Comparison of ENCODE assay signal across 8 cellular contexts in genomic region chr13:73060251-73061160, GRCh38. TPM values are rescaled to one million over a fixed set of nuclear protein-coding genes. Genes with fewer than 3 reads are reported as not detected.
DNase-seq lines count a peak whose midpoint lies in the region; ATAC-seq and TF ChIP-seq lines count a peak whose summit lies in the region.

No MANE protein-coding gene starts in this region.

- H3K4me3 Mint-ChIP-seq in activated CD4-positive, alpha-beta memory T cell treated with anti-CD3 and anti-CD28 coated beads for 36 hours, result peak overlapping the region; percentile 72

- peak overlapping the region; percentile 98 for H3K4me2 ChIP-seq in BLaER1

- no peaks in the 10 kb centered on the region for H3K36me3 Mint-ChIP-seq in activated CD4-positive, alpha-beta memory T cell treated with anti-CD3 and anti-CD28 coated beads for 36 hours

- H3K27ac ChIP-seq in BLaER1, result no peak overlapping the region
- H3K27ac ChIP-seq in gastroesophageal sphincter, result peak overlapping the region in 3 of 4 donors; percentile 32 to 87 (median 84)
- H3K27ac ChIP-seq in prostate gland, result peak overlapping the region; percentile 85 to 89

- 7 to 8% methylated on average over 23 to 26 of the region's 26 CpGs for WGBS in gastroesophageal sphincter (ENCODE audit: low coverage in 1 of 2), 2 donors
- WGBS in prostate gland, result 4% methylated on average over 26 of the region's 26 CpGs

- CTCF ChIA-PET in HEK293T (lab: Yijun Ruan, JAX), result interaction anchor here (0.6 to 1.4 kb wide), 5 partner anchors 9 to 355 kb away, joined by 3 to 5 read pairs (median 3); no protein-coding TSS in a partner anchor
- CTCF ChIA-PET in activated CD4-positive, alpha-beta memory T cell treated with anti-CD3 and anti-CD28 coated beads for 36 hours (lab: Charles Lee), result interaction anchor here (0.6 to 0.7 kb wide), 2 partner anchors 245 to 262 kb away, joined by 3 read pairs; no protein-coding TSS in a partner anchor

- no peak for TF ChIP-seq POLR2A in gastroesophageal sphincter (IDR thresholded peaks at IDR 0.05)
- no peak for TF ChIP-seq POLR2A in prostate gland (IDR thresholded peaks at IDR 0.05)

- TF ChIP-seq EP300 in gastroesophageal sphincter (IDR thresholded peaks at IDR 0.05), result no peak

- no peak for ATAC-seq in gastroesophageal sphincter
- ATAC-seq in GM21381 (IDR thresholded peaks at IDR 0.05; ENCODE audit: unreplicated experiment), result no peak
- ATAC-seq in HG03175 (IDR thresholded peaks at IDR 0.05; ENCODE audit: unreplicated experiment), result no peak

- H3K9me3 ChIP-seq in BLaER1 (no peaks in the 10 kb centered on the region), gastroesophageal sphincter (no peaks in the 10 kb centered on the region), prostate gland (no peaks in the 10 kb centered on the region)

- intact Hi-C loops in activated CD4-positive, alpha-beta memory T cell treated with anti-CD3 and anti-CD28 coated beads for 36 hours (cut with micrococcal nuclease), result no loop called here
- intact Hi-C loops in prostate gland (cut with DNase I), result loop anchor here (2.0 kb wide), 1 partner anchor 648 kb away; no protein-coding TSS in a partner anchor

- TF ChIP-seq CTCF in gastroesophageal sphincter (IDR thresholded peaks at IDR 0.05) (no peak), prostate gland (IDR thresholded peaks at IDR 0.05) (peak in 1 of 4 experiments; percentile 17)

- no peak overlapping the region for H3K27ac Mint-ChIP-seq in activated CD4-positive, alpha-beta memory T cell treated with anti-CD3 and anti-CD28 coated beads for 36 hours

- peaks cover 8% of the 10 kb centered on the region; the same call in 1 of the 2 replicates for H3K4me1 ChIP-seq in BLaER1
- peaks cover 0 to 21% (median 4%) of the 10 kb centered on the region in 3 donors for H3K4me1 ChIP-seq in gastroesophageal sphincter
- peaks cover under 1% of the 10 kb centered on the region for H3K4me1 ChIP-seq in prostate gland (replicated peaks)

- H3K4me1 Mint-ChIP-seq in activated CD4-positive, alpha-beta memory T cell treated with anti-CD3 and anti-CD28 coated beads for 36 hours (ENCODE audit: low read depth), result peaks cover 17% of the 10 kb centered on the region

- POLR2A ChIA-PET in HEK293T (lab: Yijun Ruan, JAX), result interaction anchor here (1.3 to 1.8 kb wide), 2 partner anchors 11 to 16 kb away, joined by 5 to 6 read pairs; no protein-coding TSS in a partner anchor
- POLR2A ChIA-PET in activated CD4-positive, alpha-beta memory T cell treated with anti-CD3 and anti-CD28 coated beads for 36 hours (lab: Charles Lee), result interaction anchor here (0.5 to 1.8 kb wide), 2 partner anchors 196 to 695 kb away, joined by 4 to 6 read pairs; no protein-coding TSS in a partner anchor

- H3K4me3 ChIP-seq in BLaER1, result peak overlapping the region; percentile 74; the same call in 1 of the 2 replicates
- H3K4me3 ChIP-seq in gastroesophageal sphincter, result peak overlapping the region; percentile 48 to 85
- peak overlapping the region; percentile 77 to 88 for H3K4me3 ChIP-seq in prostate gland

- H4K20me1 ChIP-seq in BLaER1, result peaks cover 20% of the 10 kb centered on the region

- H3K27me3 Mint-ChIP-seq in activated CD4-positive, alpha-beta memory T cell treated with anti-CD3 and anti-CD28 coated beads for 36 hours, result peaks cover 9% of the 10 kb centered on the region

- DNase-seq in HEK293T (ENCODE audit: extremely low spot score), result peak; percentile 51
- no peak for DNase-seq in activated CD4-positive, alpha-beta memory T cell treated with anti-CD3 and anti-CD28 coated beads for 36 hours
- peak; percentile 33 for DNase-seq in prostate gland (ENCODE audit: low spot score)
- no peak for DNase-seq in C1 segment of cervical spinal cord (lab: John Stamatoyannopoulos, UW)

- H3K27me3 ChIP-seq in BLaER1, result peaks cover 63% of the 10 kb centered on the region
- H3K27me3 ChIP-seq in gastroesophageal sphincter, result no peaks in the 10 kb centered on the region
- no peaks in the 10 kb centered on the region for H3K27me3 ChIP-seq in prostate gland (replicated peaks; ENCODE audit: insufficient read depth)

- no peaks in the 10 kb centered on the region for H3K36me3 ChIP-seq in BLaER1
- no peaks in the 10 kb centered on the region for H3K36me3 ChIP-seq in gastroesophageal sphincter
- no peaks in the 10 kb centered on the region for H3K36me3 ChIP-seq in prostate gland

- H3K9me3 Mint-ChIP-seq in activated CD4-positive, alpha-beta memory T cell treated with anti-CD3 and anti-CD28 coated beads for 36 hours, result no peaks in the 10 kb centered on the region

- no peak overlapping the region for H3K9ac ChIP-seq in BLaER1

TF ChIP-seq in HEK293T, 16 proteins besides CTCF, POLR2A, EP300 and RAD21:
- TF ChIP-seq CTBP1 (IDR thresholded peaks at IDR 0.05; ENCODE audit: borderline replicate concordance) (peak; percentile 34; the same call in 1 of the 2 replicates), HDGF (IDR thresholded peaks at IDR 0.05; ENCODE audit: borderline replicate concordance) (no peak), L3MBTL2 (conservative IDR thresholded peaks at IDR 0.05) (peak; percentile 42; the same call in 1 of the 2 replicates), ARNT (IDR thresholded peaks at IDR 0.05) (no peak)

RNA-seq across cellular contexts. Expression of gene KLF5, which starts 1.7 kb away (rescaled TPM):
- 1 to 10 TPM; 3.3 to 4.2 TPM for total RNA-seq in activated CD4-positive, alpha-beta memory T cell treated with anti-CD3 and anti-CD28 coated beads for 36 hours
- total RNA-seq in gastroesophageal sphincter, result 10 to 100 TPM in 1 of 4 donors, 1 to 10 TPM in 3; 2.5 to 22.7 (median 4.9) TPM
- total RNA-seq in prostate gland, result 10 to 100 TPM; 42.3 to 50.6 TPM

Comparison
In these comparisons a context has a peak if more than half of its experiments do, and no peak if none do; other contexts are left out.
1. DNase-seq: peak in HEK293T (single experiment) and prostate gland (single experiment); none in activated CD4-positive, alpha-beta memory T cell treated with anti-CD3 and anti-CD28 coated beads for 36 hours (single experiment) and C1 segment of cervical spinal cord (0 of 14).
2. Peak in every context shown above with its lines, with median percentiles within 50 percentile points of each other: H3K4me3 ChIP-seq.